Comparison of ENCODE assay signal across 27 cellular contexts in genomic region chr13:73198888-73199497, GRCh38.
DNase-seq lines count a peak whose midpoint lies in the region; ATAC-seq, FAIRE-seq and TF ChIP-seq lines count a peak whose summit lies in the region.
"Had no signal": no experiment of that assay in that cellular context is flagged by ENCODE, and none has a peak within 500 bp of the region (broad histone marks: within the 10 kb centered on the region; RNA-seq: fewer than 3 reads in every experiment).

No MANE protein-coding gene starts in this region.

- H2AFZ ChIP-seq in HepG2 (ENCODE audit: low read length) (no peak overlapping the region), hepatocyte (no peak overlapping the region)

- no peak for TF ChIP-seq POLR2A in HepG2 (IDR thresholded peaks at IDR 0.05; ENCODE audit: insufficient read depth in 1 of 2, low read depth in 2 of 2, low read length in 2 of 2)
- TF ChIP-seq POLR2A in right lobe of liver (IDR thresholded peaks at IDR 0.05): no peak

- TF ChIP-seq CTCF in HepG2 (CRISPR knock-in tag; IDR thresholded peaks at IDR 0.05) (no peak), right lobe of liver (IDR thresholded peaks at IDR 0.05) (no peak), hepatocyte (IDR thresholded peaks at IDR 0.05; ENCODE audit: poor library complexity) (no peak), ascending aorta (IDR thresholded peaks at IDR 0.05) (no peak)

- TF ChIP-seq EP300 in HepG2 (IDR thresholded peaks at IDR 0.05; ENCODE audit: low read depth in 2 of 2, low read length in 2 of 2) (no peak), HepG2 (CRISPR knock-in tag; IDR thresholded peaks at IDR 0.05; ENCODE audit: borderline replicate concordance) (no peak)

- no peaks in the 10 kb centered on the region for H4K20me1 ChIP-seq in HepG2 (ENCODE audit: insufficient read depth, low read length)
- no peaks in the 10 kb centered on the region for H4K20me1 ChIP-seq in hepatocyte (ENCODE audit: insufficient read depth, poor library complexity, severe bottlenecking)

- peaks cover 15% of the 10 kb centered on the region; the same call in 1 of the 2 replicates for H3K4me1 ChIP-seq in HepG2 (ENCODE audit: insufficient read depth, low read length)
- no peaks in the 10 kb centered on the region for H3K4me1 ChIP-seq in right lobe of liver
- peaks cover 5% of the 10 kb centered on the region for H3K4me1 ChIP-seq in hepatocyte (ENCODE audit: insufficient read depth)
- no peaks in the 10 kb centered on the region for H3K4me1 ChIP-seq in ascending aorta
- H3K4me1 ChIP-seq: heart right ventricle, uterus had no signal

- H3K4me2 ChIP-seq in HepG2 (ENCODE audit: low read depth, low read length) (no peak overlapping the region), hepatocyte (no peak overlapping the region)
- H3K4me2 ChIP-seq: A549 had no signal

- no peak for TF ChIP-seq RAD21 in HepG2 (CRISPR knock-in tag; IDR thresholded peaks at IDR 0.05)

- peak; percentile 56 for DNase-seq in HepG2 (ENCODE audit: low spot score)
- DNase-seq in right lobe of liver: no peak
- peak; percentile 62 for DNase-seq in OCI-M1 (lab: John Stamatoyannopoulos, UW)
- no peak for DNase-seq in hepatocyte (ENCODE audit: low spot score)
- no peak for DNase-seq in posterior vena cava (ENCODE audit: low spot score)
- DNase-seq in ascending aorta (ENCODE audit: low spot score in 2 of 2): no peak
- no peak for DNase-seq in NCI-H526 treated with DMSO at 0.1 percent for 48 hours (lab: John Stamatoyannopoulos, UW)
- DNase-seq: activated CD4-positive, alpha-beta T cell treated with anti-CD3 and anti-CD28 coated beads, Interleukin-2, amount 50 U/mL, for 48 hours; activated naive CD4-positive, alpha-beta T cell treated with anti-CD3 and anti-CD28 coated beads for 36 hours; brain microvascular endothelial cell; CD8-positive, alpha-beta memory T cell; DMS79 treated with DMSO at 0.1 percent for 48 hours; effector CD4-positive, alpha-beta T cell; foreskin fibroblast; heart right ventricle; Karpas-422; NCI-H1694; NCI-H2227 treated with DMSO at 0.1 percent for 48 hours; NCI-H774; posterior cingulate gyrus; stimulated activated naive CD8-positive, alpha-beta T cell treated with anti-CD3 and anti-CD28 coated beads, Interleukin-15, Interleukin-2, amounts not matched to agents 100 U/mL and 50 U/mL, for 24 hours; uterus had no signal

- in situ Hi-C loops in HepG2 (cut with HindIII; ENCODE audit: extremely low pct_ligation_motif_present, low pct_unique_long_range_greater_than_20kb): no loop called here

- FAIRE-seq in HepG2 (lab: Jason Lieb, UNC): no peak
- FAIRE-seq: A549, TTC549 had no signal

- no peaks in the 10 kb centered on the region for H3K36me3 ChIP-seq in HepG2 (replicated peaks in 1 of 2; ENCODE audit: control insufficient read depth in 1 of 2, insufficient read depth in 2 of 2, low read length in 2 of 2)
- no peaks in the 10 kb centered on the region for H3K36me3 ChIP-seq in right lobe of liver
- H3K36me3 ChIP-seq in hepatocyte (replicated peaks; ENCODE audit: insufficient read depth, low read depth): no peaks in the 10 kb centered on the region
- no peaks in the 10 kb centered on the region for H3K36me3 ChIP-seq in ascending aorta
- H3K36me3 ChIP-seq: brain microvascular endothelial cell, heart right ventricle, thoracic aorta, uterus had no signal

- H3K27me3 ChIP-seq in HepG2 (ENCODE audit: control insufficient read depth in 1 of 2, insufficient read depth in 2 of 2, low read length in 2 of 2) (no peaks in the 10 kb centered on the region), right lobe of liver (no peaks in the 10 kb centered on the region), hepatocyte (no peaks in the 10 kb centered on the region), ascending aorta (no peaks in the 10 kb centered on the region)
- H3K27me3 ChIP-seq: brain microvascular endothelial cell, heart right ventricle, uterus had no signal

- no peak overlapping the region for H3K9ac ChIP-seq in HepG2 (ENCODE audit: insufficient read depth, low read depth, low read length)

- H3K9me3 ChIP-seq in HepG2 (ENCODE audit: low read length) (no peaks in the 10 kb centered on the region), right lobe of liver (no peaks in the 10 kb centered on the region), hepatocyte (ENCODE audit: low read depth) (no peaks in the 10 kb centered on the region), ascending aorta (no peaks in the 10 kb centered on the region)
- H3K9me3 ChIP-seq: A549, heart right ventricle, thoracic aorta, uterus had no signal

- H3K27ac ChIP-seq in HepG2 (ENCODE audit: extremely low read length, insufficient read depth, low read length) (no peak overlapping the region), right lobe of liver (no peak overlapping the region), hepatocyte (peak overlapping the region; percentile 56), ascending aorta (no peak overlapping the region)
- H3K27ac ChIP-seq: A549, brain microvascular endothelial cell, heart right ventricle, HL-60, thoracic aorta, uterus had no signal

- no TSS peak for BruUV-seq in HepG2 (replicated peaks; lab: Mats Ljungman, UMichigan)

- ATAC-seq in HepG2: peak; percentile 51
- ATAC-seq in right lobe of liver: no peak
- ATAC-seq in HG03520 (IDR thresholded peaks at IDR 0.05; ENCODE audit: unreplicated experiment): no peak
- ATAC-seq: A549; heart right ventricle; stimulated activated naive CD8-positive, alpha-beta T cell treated with anti-CD3 and anti-CD28 coated beads, Interleukin-15, Interleukin-2, amounts not matched to agents 100 U/mL and 50 U/mL, for 24 hours had no signal

- H3K9me2 ChIP-seq in hepatocyte (replicated peaks; ENCODE audit: insufficient read depth): no peaks in the 10 kb centered on the region

- 6% methylated on average over 5 of the region's 5 CpGs for WGBS in HepG2 (ENCODE audit: low lambda C conversion rate)
- WGBS in right lobe of liver (ENCODE audit: insufficient coverage, low coverage, low lambda C conversion rate, missing lambda C conversion rate): 69% methylated on average over 5 of the region's 5 CpGs
- 75% methylated on average over 5 of the region's 5 CpGs for WGBS in hepatocyte (ENCODE audit: low lambda C conversion rate, missing lambda C conversion rate)

- POLR2A ChIA-PET in HepG2 (lab: Yijun Ruan, JAX): no interaction called here

- CTCF ChIA-PET in HepG2 (lab: Yijun Ruan, JAX; ENCODE audit: low intra/inter-chr PET ratio, low total read pairs): no interaction called here

- intact Hi-C loops in HepG2 (cut with micrococcal nuclease; ENCODE audit: unreplicated experiment): no loop called here
- intact Hi-C loops in right lobe of liver (cut with DNase I): no loop called here
- intact Hi-C loops in posterior vena cava (cut with DNase I): no loop called here
- intact Hi-C loops in ascending aorta (cut with DNase I): no loop called here

- no peak overlapping the region for H3K4me3 ChIP-seq in HepG2 (replicated peaks in 1 of 3; ENCODE audit: insufficient read depth in 1 of 3, low read depth in 2 of 3, low read length in 3 of 3)
- H3K4me3 ChIP-seq in right lobe of liver: no peak overlapping the region
- H3K4me3 ChIP-seq in hepatocyte: no peak overlapping the region
- no peak overlapping the region for H3K4me3 ChIP-seq in ascending aorta
- H3K4me3 ChIP-seq: A549, heart right ventricle, thoracic aorta, uterus had no signal

- H3K79me2 ChIP-seq in HepG2 (ENCODE audit: insufficient read depth, low read length) (no peaks in the 10 kb centered on the region), hepatocyte (no peaks in the 10 kb centered on the region)

TF ChIP-seq in HepG2, 621 proteins besides CTCF, POLR2A, EP300 and RAD21:
- no peak for TF ChIP-seq ELK4 (CRISPR knock-in tag; IDR thresholded peaks at IDR 0.05; ENCODE audit: borderline replicate concordance)
- TF ChIP-seq FOXA1 (IDR thresholded peaks at IDR 0.05): no peak
- TF ChIP-seq FOXA1 (CRISPR knock-in tag; IDR thresholded peaks at IDR 0.05): peak; percentile 42; the same call in 1 of the 2 replicates

Comparison
In these comparisons a context has a peak if more than half of its experiments do, and no peak if none do; other contexts are left out.
1. DNase-seq: peak in HepG2 (single experiment) and OCI-M1 (single experiment); none in right lobe of liver (0 of 3), hepatocyte (single experiment), posterior vena cava (single experiment), ascending aorta (0 of 2) and NCI-H526 treated with DMSO at 0.1 percent for 48 hours (single experiment).